Comparison of ENCODE assay signal across 20 cellular contexts in the genomic region with DNA sequence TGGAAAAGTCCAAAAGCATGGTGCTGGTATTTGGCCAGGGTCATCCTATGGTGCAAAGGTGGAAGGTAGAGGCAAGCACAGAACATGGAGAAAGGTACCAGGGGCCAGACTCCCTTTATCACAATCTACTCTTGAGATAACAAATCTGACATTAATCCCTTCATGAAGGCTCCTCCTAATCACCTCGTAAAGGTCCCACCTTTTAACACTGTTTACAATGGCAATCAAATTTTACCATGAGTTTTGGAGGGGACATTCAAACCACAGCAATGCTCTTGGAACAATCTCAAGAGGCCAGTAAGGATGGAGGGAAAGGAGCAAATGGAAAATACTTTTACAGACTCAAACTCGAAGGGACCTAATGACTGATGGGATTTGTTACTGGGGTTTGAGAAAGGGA.
"Had no signal": no experiment of that assay in that cellular context is flagged by ENCODE, and none has a peak within 500 bp of the region (broad histone marks: within the 10 kb centered on the region; RNA-seq: fewer than 3 reads in every experiment).

No MANE protein-coding gene starts in this region.

- H3K27ac Mint-ChIP-seq: naive thymus-derived CD8-positive, alpha-beta T cell; progenitor cell of endocrine pancreas had no signal

- H3K36me3 ChIP-seq: pancreas, suprapubic skin, thyroid gland, upper lobe of left lung, uterus had no signal

- H3K27ac ChIP-seq: coronary artery, hepatocyte, pancreas, suprapubic skin, thyroid gland, upper lobe of left lung, uterus had no signal

- H3K4me3 ChIP-seq: coronary artery, hepatocyte, lung, pancreas, suprapubic skin, thyroid gland, upper lobe of left lung, uterus had no signal

- H3K27me3 Mint-ChIP-seq: progenitor cell of endocrine pancreas had no signal

- H3K36me3 Mint-ChIP-seq: naive thymus-derived CD8-positive, alpha-beta T cell had no signal

- DNase-seq: effector CD4-positive, alpha-beta T cell; foreskin melanocyte; head of caudate nucleus; left colon; left ventricle myocardium superior; naive thymus-derived CD8-positive, alpha-beta T cell; pancreas; right cardiac atrium; small intestine; stimulated activated CD4-positive, alpha-beta T cell treated with anti-CD3 and anti-CD28 coated beads, Interleukin-12 subunit alpha, Interleukin-12 subunit beta, amount 100 ng/mL, for 4 hours; stimulated activated naive CD4-positive, alpha-beta T cell treated with Interleukin-2 at 50 U/mL for 16 hours; thyroid gland; upper lobe of left lung; uterus had no signal

- ATAC-seq: left colon; left ventricle myocardium superior; naive thymus-derived CD8-positive, alpha-beta T cell; pancreas; right cardiac atrium had no signal

- H2AFZ ChIP-seq: hepatocyte had no signal

- H3K4me2 ChIP-seq: hepatocyte had no signal

- H3K4me3 Mint-ChIP-seq: naive thymus-derived CD8-positive, alpha-beta T cell; neural crest cell had no signal

- H3K9me3 ChIP-seq: pancreas, suprapubic skin, thyroid gland, upper lobe of left lung, uterus had no signal

- H3K9me3 Mint-ChIP-seq: naive thymus-derived CD8-positive, alpha-beta T cell; neural crest cell had no signal

- H3K27me3 ChIP-seq: hepatocyte, pancreas, suprapubic skin, thyroid gland, upper lobe of left lung, uterus had no signal
